In the genomic region with DNA sequence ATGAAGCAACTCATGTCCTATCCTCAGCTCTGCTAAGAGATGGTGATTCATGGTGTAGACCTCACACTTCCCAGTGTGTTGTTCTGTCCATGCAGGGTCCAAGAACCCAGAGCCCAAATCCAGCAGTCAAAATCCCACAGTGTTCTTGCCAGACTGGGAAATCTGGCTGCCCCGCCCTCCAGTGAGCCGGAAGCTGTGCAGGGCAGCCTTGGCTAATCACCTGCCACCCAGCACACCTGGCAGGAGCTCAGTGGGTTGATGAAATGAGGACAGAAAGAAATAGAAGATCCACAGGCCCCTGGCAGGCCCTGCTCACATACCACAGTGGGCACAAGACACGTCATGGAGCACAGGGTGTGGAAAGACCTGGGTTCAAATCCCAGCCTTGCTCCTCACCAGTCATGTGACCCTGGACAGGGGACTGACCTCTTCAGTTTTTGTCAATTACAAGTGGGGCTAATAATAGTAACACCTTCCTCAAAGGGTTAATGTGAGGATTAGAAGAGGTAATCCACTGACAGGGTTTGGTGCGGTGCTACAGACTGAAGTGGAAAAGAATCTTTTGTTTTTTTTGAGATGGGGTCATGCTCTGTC, we compare ENCODE assay signal across 22 cellular contexts. TPM values are rescaled to one million over a fixed set of nuclear protein-coding genes. Genes with fewer than 3 reads are reported as not detected.
A peak's percentile ranks its signal among the peaks of the same experiment; 100 is the strongest.
DNase-seq lines count a peak whose midpoint lies in the region; ATAC-seq, FAIRE-seq and TF ChIP-seq lines count a peak whose summit lies in the region.
"Had no signal": no experiment of that assay in that cellular context is flagged by ENCODE, and none has a peak within 500 bp of the region (broad histone marks: within the 10 kb centered on the region; RNA-seq: fewer than 3 reads in every experiment).

No MANE protein-coding gene starts in this region.

- H3K9me1 ChIP-seq in keratinocyte (ENCODE audit: control insufficient read depth, extremely low read depth, insufficient read depth, low read length): no peaks in the 10 kb centered on the region

- H3K27me3 Mint-ChIP-seq in T-cell: peaks cover 4 to 7% of the 10 kb centered on the region in 2 donors
- H3K27me3 Mint-ChIP-seq in activated T-helper 1 cell treated with anti-CD3 and anti-CD28 coated beads, Interleukin-12 subunit alpha, Interleukin-12 subunit beta, Interleukin-2, Interleukin-4 antibody, amounts not matched to agents 30 ng/mL and 10 ng/mL and 1 ng/mL, durations not matched to agents 14 hours and 24 hours and 36 hours (ENCODE audit: insufficient read depth): peaks cover 9% of the 10 kb centered on the region
- H3K27me3 Mint-ChIP-seq: CD4-positive, alpha-beta T cell had no signal

- H3K4me1 Mint-ChIP-seq in T-cell: no peaks in the 10 kb centered on the region
- H3K4me1 Mint-ChIP-seq in activated T-helper 1 cell treated with anti-CD3 and anti-CD28 coated beads, Interleukin-12 subunit alpha, Interleukin-12 subunit beta, Interleukin-2, Interleukin-4 antibody, amounts not matched to agents 30 ng/mL and 10 ng/mL and 1 ng/mL, durations not matched to agents 14 hours and 24 hours and 36 hours (ENCODE audit: low read depth): no peaks in the 10 kb centered on the region

- CTCF ChIA-PET in T-cell (lab: Charles Lee): no interaction called here

- H3K27ac Mint-ChIP-seq in T-cell: no peak overlapping the region
- H3K27ac Mint-ChIP-seq in activated T-helper 1 cell treated with anti-CD3 and anti-CD28 coated beads, Interleukin-12 subunit alpha, Interleukin-12 subunit beta, Interleukin-2, Interleukin-4 antibody, amounts not matched to agents 30 ng/mL and 10 ng/mL and 1 ng/mL, durations not matched to agents 14 hours and 24 hours and 36 hours: no peak overlapping the region
- H3K27ac Mint-ChIP-seq: CD4-positive, alpha-beta T cell had no signal

- no peaks in the 10 kb centered on the region for H4K20me1 ChIP-seq in keratinocyte (ENCODE audit: control insufficient read depth, extremely low read depth, insufficient read depth, low read length)
- H4K20me1 ChIP-seq: BLaER1 had no signal

- H3K4me2 ChIP-seq in keratinocyte (ENCODE audit: control insufficient read depth, extremely low read depth, insufficient read depth, low read depth, low read length): no peak overlapping the region
- H3K4me2 ChIP-seq: BLaER1 had no signal

- H3K27me3 ChIP-seq in colonic mucosa (no peaks in the 10 kb centered on the region), keratinocyte (ENCODE audit: control insufficient read depth, extremely low read depth, insufficient read depth, low read length) (no peaks in the 10 kb centered on the region), suprapubic skin (no peaks in the 10 kb centered on the region)
- H3K27me3 ChIP-seq: BLaER1, SJSA1 had no signal

- H3K36me3 ChIP-seq in colonic mucosa (no peaks in the 10 kb centered on the region), keratinocyte (ENCODE audit: control insufficient read depth in 2 of 2, extremely low read depth in 1 of 2, insufficient read depth in 2 of 2, low read length in 2 of 2) (no peaks in the 10 kb centered on the region), suprapubic skin (no peaks in the 10 kb centered on the region)
- H3K36me3 ChIP-seq: BLaER1, SJSA1 had no signal

- no peak overlapping the region for H3K9ac ChIP-seq in colonic mucosa (ENCODE audit: low read depth in 2 of 2, low read length in 2 of 2)
- no peak overlapping the region for H3K9ac ChIP-seq in keratinocyte (ENCODE audit: control insufficient read depth, extremely low read depth, insufficient read depth, low read length)
- H3K9ac ChIP-seq: BLaER1 had no signal

- no peaks in the 10 kb centered on the region for H3K9me3 ChIP-seq in colonic mucosa
- no peaks in the 10 kb centered on the region for H3K9me3 ChIP-seq in keratinocyte (ENCODE audit: control insufficient read depth, low read depth, low read length)
- H3K9me3 ChIP-seq in suprapubic skin: no peaks in the 10 kb centered on the region
- H3K9me3 ChIP-seq: BLaER1, SJSA1 had no signal

- 54% methylated on average over 4 of the region's 4 CpGs for WGBS in suprapubic skin

- peak; percentile 36 for FAIRE-seq in keratinocyte (lab: Jason Lieb, UNC)
- FAIRE-seq: GM12891 had no signal

- H3K9me3 Mint-ChIP-seq in T-cell: no peaks in the 10 kb centered on the region
- H3K9me3 Mint-ChIP-seq in activated T-helper 1 cell treated with anti-CD3 and anti-CD28 coated beads, Interleukin-12 subunit alpha, Interleukin-12 subunit beta, Interleukin-2, Interleukin-4 antibody, amounts not matched to agents 30 ng/mL and 10 ng/mL and 1 ng/mL, durations not matched to agents 14 hours and 24 hours and 36 hours: no peaks in the 10 kb centered on the region
- H3K9me3 Mint-ChIP-seq: CD4-positive, alpha-beta T cell had no signal

- no peak overlapping the region for H3K4me3 Mint-ChIP-seq in T-cell
- no peak overlapping the region for H3K4me3 Mint-ChIP-seq in activated T-helper 1 cell treated with anti-CD3 and anti-CD28 coated beads, Interleukin-12 subunit alpha, Interleukin-12 subunit beta, Interleukin-2, Interleukin-4 antibody, amounts not matched to agents 30 ng/mL and 10 ng/mL and 1 ng/mL, durations not matched to agents 14 hours and 24 hours and 36 hours
- H3K4me3 Mint-ChIP-seq: CD4-positive, alpha-beta T cell had no signal

- intact Hi-C loops in colonic mucosa (cut with DNase I): no loop called here
- intact Hi-C loops in activated T-helper 1 cell treated with anti-CD3 and anti-CD28 coated beads, Interleukin-12 subunit alpha, Interleukin-12 subunit beta, Interleukin-2, Interleukin-4 antibody, amounts not matched to agents 30 ng/mL and 10 ng/mL and 1 ng/mL, durations not matched to agents 14 hours and 24 hours and 36 hours (cut with micrococcal nuclease): no loop called here

- H3K27ac ChIP-seq in colonic mucosa: no peak overlapping the region
- H3K27ac ChIP-seq in keratinocyte (ENCODE audit: control insufficient read depth, insufficient read depth, low read length): no peak overlapping the region
- H3K27ac ChIP-seq in suprapubic skin: peak overlapping the region; percentile 55
- H3K27ac ChIP-seq: 22Rv1, BLaER1, SJSA1 had no signal

- no peaks in the 10 kb centered on the region for H3K79me2 ChIP-seq in keratinocyte (ENCODE audit: control insufficient read depth, insufficient read depth, low read length)

- no peak for ATAC-seq in T-cell (replicated peaks in 1 of 4)
- no peak for ATAC-seq in GM21515 (IDR thresholded peaks at IDR 0.05; ENCODE audit: unreplicated experiment)
- ATAC-seq: Right ventricle myocardium inferior had no signal

- dilution Hi-C loops in keratinocyte (cut with MboI; ENCODE audit: extremely low pct_ligation_motif_present, low sequenced_read_pairs): no loop called here

- no peak overlapping the region for H3K4me3 ChIP-seq in colonic mucosa
- H3K4me3 ChIP-seq in keratinocyte (ENCODE audit: control insufficient read depth in 2 of 3, extremely low read depth in 1 of 3, insufficient read depth in 2 of 3, low read depth in 1 of 3, low read length in 3 of 3): no peak overlapping the region
- H3K4me3 ChIP-seq in suprapubic skin: no peak overlapping the region
- H3K4me3 ChIP-seq: BLaER1, SJSA1 had no signal

- no peaks in the 10 kb centered on the region for H3K4me1 ChIP-seq in colonic mucosa
- peaks cover 20% of the 10 kb centered on the region for H3K4me1 ChIP-seq in keratinocyte (ENCODE audit: control insufficient read depth, extremely low read depth, insufficient read depth, low read length)
- peaks cover 31% of the 10 kb centered on the region for H3K4me1 ChIP-seq in suprapubic skin
- H3K4me1 ChIP-seq: SJSA1 had no signal

- POLR2A ChIA-PET in T-cell (lab: Charles Lee): no interaction called here

- no peak for TF ChIP-seq EP300 in suprapubic skin (IDR thresholded peaks at IDR 0.05)

- no peaks in the 10 kb centered on the region for H3K36me3 Mint-ChIP-seq in T-cell
- H3K36me3 Mint-ChIP-seq in activated T-helper 1 cell treated with anti-CD3 and anti-CD28 coated beads, Interleukin-12 subunit alpha, Interleukin-12 subunit beta, Interleukin-2, Interleukin-4 antibody, amounts not matched to agents 30 ng/mL and 10 ng/mL and 1 ng/mL, durations not matched to agents 14 hours and 24 hours and 36 hours (ENCODE audit: low read depth): no peaks in the 10 kb centered on the region

- no peak for TF ChIP-seq POLR2A in suprapubic skin (IDR thresholded peaks at IDR 0.05)

- no peak overlapping the region for H2AFZ ChIP-seq in keratinocyte (ENCODE audit: control insufficient read depth, low read length)

- DNase-seq in NCI-H82 (lab: John Stamatoyannopoulos, UW) (peak; percentile 38), NCI-H82 treated with DMSO at 0.1 percent for 48 hours (lab: John Stamatoyannopoulos, UW; ENCODE audit: unreplicated experiment) (no peak), colonic mucosa (peak; percentile 36), keratinocyte (ENCODE audit: low read depth, low spot score) (no peak), suprapubic skin (ENCODE audit: low spot score in 2 of 2) (no peak), T-cell (no peak)
- DNase-seq in activated T-helper 1 cell treated with anti-CD3 and anti-CD28 coated beads, Interleukin-12 subunit alpha, Interleukin-12 subunit beta, Interleukin-2, Interleukin-4 antibody, amounts not matched to agents 30 ng/mL and 10 ng/mL and 1 ng/mL, durations not matched to agents 14 hours and 24 hours and 36 hours (ENCODE audit: low spot score): no peak
- DNase-seq: ACHN; CD4-positive, alpha-beta T cell; DMS153; GOT3; NCI-H1105; NCI-H2029 treated with DMSO at 0.1 percent for 48 hours; NCI-H446 treated with DMSO at 0.1 percent for 48 hours had no signal

- TF ChIP-seq CTCF in colonic mucosa (IDR thresholded peaks at IDR 0.05) (no peak), keratinocyte (optimal IDR thresholded peaks at IDR 0.05 in 1 of 3, IDR thresholded peaks at IDR 0.05 in 1 of 3, conservative IDR thresholded peaks at IDR 0.05 in 1 of 3; ENCODE audit: extremely low read depth in 1 of 3, insufficient read depth in 2 of 3, low read length in 3 of 3) (no peak), suprapubic skin (IDR thresholded peaks at IDR 0.05) (no peak)

RNA-seq across cellular contexts. Expression of a gene that starts 13.6 kb away (rescaled TPM):
- total RNA-seq in colonic mucosa (not detected), suprapubic skin (under 1 TPM in 1 of 4 donors, not detected in 3; 0.76 TPM), T-cell (not detected)
- not detected in 3 replicates for polyA plus RNA-seq in keratinocyte
- not detected for polyA plus RNA-seq in keratinocyte (2011; ENCODE audit: low read depth)
- not detected in 2 replicates for polyA plus RNA-seq in keratinocyte (2011; cell fraction: cytosol; rRNA removed)
- polyA plus RNA-seq in keratinocyte (2011; cell fraction: nucleus; rRNA removed): not detected in 2 replicates
- 0.13 TPM in 1 of 2 replicates, not detected in the other for polyA plus RNA-seq in keratinocyte (2012; ENCODE audit: low replicate concordance)
- not detected in 3 replicates for polyA minus RNA-seq in keratinocyte
- not detected for polyA minus RNA-seq in keratinocyte (2011; cell fraction: cytosol; rRNA and poly(A)+ RNA removed)
- not detected in 2 replicates for polyA minus RNA-seq in keratinocyte (2011; cell fraction: nucleus; rRNA and poly(A)+ RNA removed)
- total RNA-seq in activated T-helper 1 cell treated with anti-CD3 and anti-CD28 coated beads, Interleukin-12 subunit alpha, Interleukin-12 subunit beta, Interleukin-2, Interleukin-4 antibody, amounts not matched to agents 30 ng/mL and 10 ng/mL and 1 ng/mL, durations not matched to agents 14 hours and 24 hours and 36 hours: not detected in 2 replicates
- total RNA-seq: CD4-positive, alpha-beta T cell; G401; HT1080; Right ventricle myocardium inferior; SJSA1 had no signal

RNA-seq across cellular contexts. Expression of a gene that starts 17.1 kb away (rescaled TPM):
- total RNA-seq in colonic mucosa: 10 to 100 TPM; 35.1 to 42.3 TPM
- polyA plus RNA-seq in keratinocyte: 8.1 to 15.3 TPM (median 11.8 TPM) in 3 replicates
- 12.2 TPM for polyA plus RNA-seq in keratinocyte (2011; ENCODE audit: low read depth)
- 13.0 and 15.4 TPM in 2 replicates for polyA plus RNA-seq in keratinocyte (2011; cell fraction: cytosol; rRNA removed)
- 10.5 and 13.5 TPM in 2 replicates for polyA plus RNA-seq in keratinocyte (2011; cell fraction: nucleus; rRNA removed)
- 26.2 and 34.7 TPM in 2 replicates for polyA plus RNA-seq in keratinocyte (2012; ENCODE audit: low replicate concordance)
- 6.5 to 23.7 TPM (median 8.9 TPM) in 3 replicates for polyA minus RNA-seq in keratinocyte
- 18.4 TPM for polyA minus RNA-seq in keratinocyte (2011; cell fraction: cytosol; rRNA and poly(A)+ RNA removed)
- polyA minus RNA-seq in keratinocyte (2011; cell fraction: nucleus; rRNA and poly(A)+ RNA removed): 11.6 and 14.6 TPM in 2 replicates
- 100 to 1,000 TPM; 112 to 150 (median 122) TPM for total RNA-seq in suprapubic skin
- under 1 TPM in 4 of 5 donors, not detected in 1; 0.05 to 0.18 (median 0.08) TPM for total RNA-seq in T-cell
- 0.18 and 0.20 TPM in 2 replicates for total RNA-seq in activated T-helper 1 cell treated with anti-CD3 and anti-CD28 coated beads, Interleukin-12 subunit alpha, Interleukin-12 subunit beta, Interleukin-2, Interleukin-4 antibody, amounts not matched to agents 30 ng/mL and 10 ng/mL and 1 ng/mL, durations not matched to agents 14 hours and 24 hours and 36 hours
- total RNA-seq: CD4-positive, alpha-beta T cell; G401; HT1080; SJSA1 had no signal

RNA-seq across cellular contexts. Expression of a gene that starts 35.2 kb away (rescaled TPM):
- total RNA-seq in colonic mucosa (1 to 10 TPM in 1 of 2 donors, under 1 TPM in 1; 0.80 to 1.4 TPM), suprapubic skin (1 to 10 TPM in 1 of 4 donors, under 1 TPM in 2, not detected in 1; 0.47 to 4.2 (median 0.76) TPM), T-cell (1 to 10 TPM; 1.3 to 5.3 (median 3.6) TPM)
- 0.08 to 0.28 TPM (median 0.17 TPM) in 3 replicates for polyA plus RNA-seq in keratinocyte
- 3.1 TPM for polyA plus RNA-seq in keratinocyte (2011; ENCODE audit: low read depth)
- polyA plus RNA-seq in keratinocyte (2011; cell fraction: cytosol; rRNA removed): 0.06 TPM in 2 replicates
- 0.64 and 0.87 TPM in 2 replicates for polyA plus RNA-seq in keratinocyte (2011; cell fraction: nucleus; rRNA removed)
- polyA plus RNA-seq in keratinocyte (2012; ENCODE audit: low replicate concordance): 2.3 TPM in 1 of 2 replicates, not detected in the other
- polyA minus RNA-seq in keratinocyte: 0.38 TPM in 1 of 3 replicates, not detected in the others
- not detected for polyA minus RNA-seq in keratinocyte (2011; cell fraction: cytosol; rRNA and poly(A)+ RNA removed)
- polyA minus RNA-seq in keratinocyte (2011; cell fraction: nucleus; rRNA and poly(A)+ RNA removed): 0.53 and 1.1 TPM in 2 replicates
- 1.0 and 1.1 TPM in 2 replicates for total RNA-seq in activated T-helper 1 cell treated with anti-CD3 and anti-CD28 coated beads, Interleukin-12 subunit alpha, Interleukin-12 subunit beta, Interleukin-2, Interleukin-4 antibody, amounts not matched to agents 30 ng/mL and 10 ng/mL and 1 ng/mL, durations not matched to agents 14 hours and 24 hours and 36 hours
- total RNA-seq: G401, HT1080, SJSA1 had no signal

RNA-seq across cellular contexts. Expression of a gene that starts 58.1 kb away (rescaled TPM):
- 10 to 100 TPM; 32.5 to 33.0 TPM for total RNA-seq in colonic mucosa
- polyA plus RNA-seq in keratinocyte: 44.9 to 80.1 TPM (median 59.5 TPM) in 3 replicates
- polyA plus RNA-seq in keratinocyte (2011; ENCODE audit: low read depth): 21.9 TPM
- polyA plus RNA-seq in keratinocyte (2011; cell fraction: cytosol; rRNA removed): 44.6 and 83.1 TPM in 2 replicates
- 21.9 and 27.8 TPM in 2 replicates for polyA plus RNA-seq in keratinocyte (2011; cell fraction: nucleus; rRNA removed)
- polyA plus RNA-seq in keratinocyte (2012; ENCODE audit: low replicate concordance): 29.9 and 53.5 TPM in 2 replicates
- 5.9 to 32.7 TPM (median 13.5 TPM) in 3 replicates for polyA minus RNA-seq in keratinocyte
- 16.1 TPM for polyA minus RNA-seq in keratinocyte (2011; cell fraction: cytosol; rRNA and poly(A)+ RNA removed)
- polyA minus RNA-seq in keratinocyte (2011; cell fraction: nucleus; rRNA and poly(A)+ RNA removed): 7.9 and 15.9 TPM in 2 replicates
- 10 to 100 TPM; 17.7 to 20.8 (median 20.3) TPM for total RNA-seq in suprapubic skin
- 10 to 100 TPM; 17.6 to 23.6 (median 20.5) TPM for total RNA-seq in T-cell
- total RNA-seq in activated T-helper 1 cell treated with anti-CD3 and anti-CD28 coated beads, Interleukin-12 subunit alpha, Interleukin-12 subunit beta, Interleukin-2, Interleukin-4 antibody, amounts not matched to agents 30 ng/mL and 10 ng/mL and 1 ng/mL, durations not matched to agents 14 hours and 24 hours and 36 hours: 48.8 and 49.7 TPM in 2 replicates

Comparison
In these comparisons a context has a peak if more than half of its experiments do, and no peak if none do; other contexts are left out.
1. DNase-seq: peak in NCI-H82 (single experiment) and colonic mucosa (single experiment); none in NCI-H82 treated with DMSO at 0.1 percent for 48 hours (single experiment), keratinocyte (single experiment), suprapubic skin (0 of 2), T-cell (0 of 34) and activated T-helper 1 cell treated with anti-CD3 and anti-CD28 coated beads, Interleukin-12 subunit alpha, Interleukin-12 subunit beta, Interleukin-2, Interleukin-4 antibody, amounts not matched to agents 30 ng/mL and 10 ng/mL and 1 ng/mL, durations not matched to agents 14 hours and 24 hours and 36 hours (single experiment).
2. RNA of a gene that starts 17.1 kb away (total RNA-seq): 112 to 150 TPM in suprapubic skin and 35.1 to 42.3 TPM in colonic mucosa; 0.18 to 0.20 TPM in activated T-helper 1 cell treated with anti-CD3 and anti-CD28 coated beads, Interleukin-12 subunit alpha, Interleukin-12 subunit beta, Interleukin-2, Interleukin-4 antibody, amounts not matched to agents 30 ng/mL and 10 ng/mL and 1 ng/mL, durations not matched to agents 14 hours and 24 hours and 36 hours and 0.05 to 0.18 TPM in T-cell; every median in the first group is over 10 times any median in the second.